In genomic region chr1:217713223-217713622, GRCh38 we compare ENCODE assay signal across 27 cellular contexts.
DNase-seq lines count a peak whose midpoint lies in the region; ATAC-seq and TF ChIP-seq lines count a peak whose summit lies in the region.
"Had no signal": no experiment of that assay in that cellular context is flagged by ENCODE, and none has a peak within 500 bp of the region (broad histone marks: within the 10 kb centered on the region; RNA-seq: fewer than 3 reads in every experiment).

No MANE protein-coding gene starts in this region.

- H3K4me3 Mint-ChIP-seq in GM23338, result no peak overlapping the region
- H3K4me3 Mint-ChIP-seq: activated CD8-positive, alpha-beta T cell treated with anti-CD3 and anti-CD28 coated beads for 36 hours; CD8-positive, alpha-beta T cell; natural killer cell; T-cell; type B pancreatic cell had no signal

- H3K4me2 ChIP-seq in GM23338, result no peak overlapping the region

- peaks cover 2% of the 10 kb centered on the region for H3K27me3 Mint-ChIP-seq in GM23338 (ENCODE audit: insufficient read depth, low read depth, poor library complexity)
- H3K27me3 Mint-ChIP-seq: type B pancreatic cell had no signal

- H3K79me2 ChIP-seq in GM23338 (replicated peaks; ENCODE audit: insufficient read depth), result no peaks in the 10 kb centered on the region

- no peaks in the 10 kb centered on the region for H4K20me1 ChIP-seq in GM23338 (replicated peaks; ENCODE audit: insufficient read depth)

- no peaks in the 10 kb centered on the region for H3F3A ChIP-seq in GM23338 (replicated peaks; ENCODE audit: low read depth)

- H3K27me3 ChIP-seq in GM23338 (ENCODE audit: insufficient read depth) (no peaks in the 10 kb centered on the region), right atrium auricular region (no peaks in the 10 kb centered on the region)
- H3K27me3 ChIP-seq: pancreas had no signal

- H3K9me3 ChIP-seq in right atrium auricular region, result no peaks in the 10 kb centered on the region
- H3K9me3 ChIP-seq: pancreas had no signal

- TF ChIP-seq CTCF in GM23338 (conservative IDR thresholded peaks at IDR 0.05; ENCODE audit: low read depth in 2 of 2), result no peak
- no peak for TF ChIP-seq CTCF in right atrium auricular region (IDR thresholded peaks at IDR 0.05)

- H3K4me3 ChIP-seq in GM23338 (no peak overlapping the region), right atrium auricular region (no peak overlapping the region)
- H3K4me3 ChIP-seq: GM12878, pancreas had no signal

- H3K36me3 Mint-ChIP-seq in GM23338 (ENCODE audit: low read depth), result no peaks in the 10 kb centered on the region
- H3K36me3 Mint-ChIP-seq in activated naive CD4-positive, alpha-beta T cell treated with anti-CD3 and anti-CD28 coated beads, Interleukin-2, amount 50 U/mL, for 72 hours, result peaks cover 0 to 5% of the 10 kb centered on the region in 2 donors
- H3K36me3 Mint-ChIP-seq: CD8-positive, alpha-beta T cell; T-cell; type B pancreatic cell had no signal

- H3K27ac Mint-ChIP-seq in GM23338, result peak overlapping the region; percentile 33; the same call in 1 of the 2 replicates
- no peak overlapping the region for H3K27ac Mint-ChIP-seq in activated naive CD4-positive, alpha-beta T cell treated with anti-CD3 and anti-CD28 coated beads, Interleukin-2, amount 50 U/mL, for 72 hours
- H3K27ac Mint-ChIP-seq: activated CD8-positive, alpha-beta T cell treated with anti-CD3 and anti-CD28 coated beads for 36 hours; CD8-positive, alpha-beta T cell; natural killer cell; T-cell; type B pancreatic cell had no signal

- H3K9me2 ChIP-seq in GM23338 (ENCODE audit: insufficient read depth), result no peaks in the 10 kb centered on the region

- DNase-seq in GM23338 (ENCODE audit: low spot score), result no peak
- DNase-seq in M059J (ENCODE audit: low read depth), result peak; percentile 32
- peak; percentile 22 for DNase-seq in astrocyte of the hippocampus (ENCODE audit: low read depth, low spot score)
- peak; percentile 55 for DNase-seq in iris pigment epithelial cell (ENCODE audit: low read depth)
- no peak for DNase-seq in activated effector memory CD4-positive, alpha-beta T cell treated with anti-CD3 and anti-CD28 coated beads, Interleukin-2, amount 50 U/mL, for 16 hours
- DNase-seq in stimulated activated CD8-positive, alpha-beta memory T cell treated with anti-CD3 and anti-CD28 coated beads, Interleukin-4, amount 100 ng/mL, for 48 hours, result no peak
- DNase-seq in right atrium auricular region (ENCODE audit: low spot score), result no peak
- DNase-seq in activated naive CD4-positive, alpha-beta T cell treated with anti-CD3 and anti-CD28 coated beads, Interleukin-2, amount 50 U/mL, for 72 hours (ENCODE audit: low spot score in 2 of 2), result no peak
- DNase-seq: activated CD4-positive, CD25-positive, alpha-beta regulatory T cell treated with anti-CD3 and anti-CD28 coated beads, Interleukin-2, amount 50 U/mL, for 72 hours; activated CD8-positive, alpha-beta T cell treated with anti-CD3 and anti-CD28 coated beads for 36 hours; activated gamma-delta T cell treated with Interleukin-2 at 50 U/mL for 16 hours; activated T-cell treated with anti-CD3 and anti-CD28 coated beads for 4 hours; amniotic stem cell; CD8-positive, alpha-beta T cell; effector CD4-positive, alpha-beta T cell; left colon; natural killer cell; NCI-H1105 treated with DMSO at 0.1 percent for 48 hours; NCI-H2081 treated with DMSO at 0.1 percent for 48 hours; NCI-H524 treated with DMSO at 0.1 percent for 48 hours; pancreas; SHP77 treated with DMSO at 0.1 percent for 48 hours; stimulated activated CD4-positive, alpha-beta T cell treated with anti-CD3 and anti-CD28 coated beads, Interleukin-15, amount 100 ng/mL, for 24 hours; T-cell had no signal

- H3K9me3 Mint-ChIP-seq in GM23338, result no peaks in the 10 kb centered on the region
- peaks cover 4% of the 10 kb centered on the region in 2 donors for H3K9me3 Mint-ChIP-seq in activated naive CD4-positive, alpha-beta T cell treated with anti-CD3 and anti-CD28 coated beads, Interleukin-2, amount 50 U/mL, for 72 hours
- H3K9me3 Mint-ChIP-seq: CD8-positive, alpha-beta T cell had no signal

- no peak for ATAC-seq in GM23338
- ATAC-seq in activated naive CD4-positive, alpha-beta T cell treated with anti-CD3 and anti-CD28 coated beads, Interleukin-2, amount 50 U/mL, for 72 hours, result no peak
- ATAC-seq: activated CD8-positive, alpha-beta T cell treated with anti-CD3 and anti-CD28 coated beads for 36 hours; CD8-positive, alpha-beta T cell; GM12878; left colon; natural killer cell; pancreas; sciatic nerve; T-cell had no signal

- H3K36me3 ChIP-seq in GM23338 (ENCODE audit: insufficient read depth) (0 out of 2 replicates have a peak, but pooled peaks cover 3% of the 10 kb centered on the region), right atrium auricular region (no peaks in the 10 kb centered on the region)
- H3K36me3 ChIP-seq: pancreas had no signal

- H2AFZ ChIP-seq in GM23338, result no peak overlapping the region

- H3K27ac ChIP-seq in GM23338 (ENCODE audit: low read depth) (no peak overlapping the region), right atrium auricular region (no peak overlapping the region)
- H3K27ac ChIP-seq: pancreas had no signal

- peaks cover 4% of the 10 kb centered on the region; the same call in 2 of the 3 replicates for H3K4me1 Mint-ChIP-seq in GM23338
- H3K4me1 Mint-ChIP-seq: natural killer cell, T-cell had no signal

- no peaks in the 10 kb centered on the region for H3K4me1 ChIP-seq in GM23338 (ENCODE audit: insufficient read depth)
- no peaks in the 10 kb centered on the region for H3K4me1 ChIP-seq in right atrium auricular region
- H3K4me1 ChIP-seq: pancreas had no signal

TF ChIP-seq in GM23338, 12 proteins besides CTCF, POLR2A, EP300 and RAD21 (continues in another document):
- TF ChIP-seq, protein P1, sequence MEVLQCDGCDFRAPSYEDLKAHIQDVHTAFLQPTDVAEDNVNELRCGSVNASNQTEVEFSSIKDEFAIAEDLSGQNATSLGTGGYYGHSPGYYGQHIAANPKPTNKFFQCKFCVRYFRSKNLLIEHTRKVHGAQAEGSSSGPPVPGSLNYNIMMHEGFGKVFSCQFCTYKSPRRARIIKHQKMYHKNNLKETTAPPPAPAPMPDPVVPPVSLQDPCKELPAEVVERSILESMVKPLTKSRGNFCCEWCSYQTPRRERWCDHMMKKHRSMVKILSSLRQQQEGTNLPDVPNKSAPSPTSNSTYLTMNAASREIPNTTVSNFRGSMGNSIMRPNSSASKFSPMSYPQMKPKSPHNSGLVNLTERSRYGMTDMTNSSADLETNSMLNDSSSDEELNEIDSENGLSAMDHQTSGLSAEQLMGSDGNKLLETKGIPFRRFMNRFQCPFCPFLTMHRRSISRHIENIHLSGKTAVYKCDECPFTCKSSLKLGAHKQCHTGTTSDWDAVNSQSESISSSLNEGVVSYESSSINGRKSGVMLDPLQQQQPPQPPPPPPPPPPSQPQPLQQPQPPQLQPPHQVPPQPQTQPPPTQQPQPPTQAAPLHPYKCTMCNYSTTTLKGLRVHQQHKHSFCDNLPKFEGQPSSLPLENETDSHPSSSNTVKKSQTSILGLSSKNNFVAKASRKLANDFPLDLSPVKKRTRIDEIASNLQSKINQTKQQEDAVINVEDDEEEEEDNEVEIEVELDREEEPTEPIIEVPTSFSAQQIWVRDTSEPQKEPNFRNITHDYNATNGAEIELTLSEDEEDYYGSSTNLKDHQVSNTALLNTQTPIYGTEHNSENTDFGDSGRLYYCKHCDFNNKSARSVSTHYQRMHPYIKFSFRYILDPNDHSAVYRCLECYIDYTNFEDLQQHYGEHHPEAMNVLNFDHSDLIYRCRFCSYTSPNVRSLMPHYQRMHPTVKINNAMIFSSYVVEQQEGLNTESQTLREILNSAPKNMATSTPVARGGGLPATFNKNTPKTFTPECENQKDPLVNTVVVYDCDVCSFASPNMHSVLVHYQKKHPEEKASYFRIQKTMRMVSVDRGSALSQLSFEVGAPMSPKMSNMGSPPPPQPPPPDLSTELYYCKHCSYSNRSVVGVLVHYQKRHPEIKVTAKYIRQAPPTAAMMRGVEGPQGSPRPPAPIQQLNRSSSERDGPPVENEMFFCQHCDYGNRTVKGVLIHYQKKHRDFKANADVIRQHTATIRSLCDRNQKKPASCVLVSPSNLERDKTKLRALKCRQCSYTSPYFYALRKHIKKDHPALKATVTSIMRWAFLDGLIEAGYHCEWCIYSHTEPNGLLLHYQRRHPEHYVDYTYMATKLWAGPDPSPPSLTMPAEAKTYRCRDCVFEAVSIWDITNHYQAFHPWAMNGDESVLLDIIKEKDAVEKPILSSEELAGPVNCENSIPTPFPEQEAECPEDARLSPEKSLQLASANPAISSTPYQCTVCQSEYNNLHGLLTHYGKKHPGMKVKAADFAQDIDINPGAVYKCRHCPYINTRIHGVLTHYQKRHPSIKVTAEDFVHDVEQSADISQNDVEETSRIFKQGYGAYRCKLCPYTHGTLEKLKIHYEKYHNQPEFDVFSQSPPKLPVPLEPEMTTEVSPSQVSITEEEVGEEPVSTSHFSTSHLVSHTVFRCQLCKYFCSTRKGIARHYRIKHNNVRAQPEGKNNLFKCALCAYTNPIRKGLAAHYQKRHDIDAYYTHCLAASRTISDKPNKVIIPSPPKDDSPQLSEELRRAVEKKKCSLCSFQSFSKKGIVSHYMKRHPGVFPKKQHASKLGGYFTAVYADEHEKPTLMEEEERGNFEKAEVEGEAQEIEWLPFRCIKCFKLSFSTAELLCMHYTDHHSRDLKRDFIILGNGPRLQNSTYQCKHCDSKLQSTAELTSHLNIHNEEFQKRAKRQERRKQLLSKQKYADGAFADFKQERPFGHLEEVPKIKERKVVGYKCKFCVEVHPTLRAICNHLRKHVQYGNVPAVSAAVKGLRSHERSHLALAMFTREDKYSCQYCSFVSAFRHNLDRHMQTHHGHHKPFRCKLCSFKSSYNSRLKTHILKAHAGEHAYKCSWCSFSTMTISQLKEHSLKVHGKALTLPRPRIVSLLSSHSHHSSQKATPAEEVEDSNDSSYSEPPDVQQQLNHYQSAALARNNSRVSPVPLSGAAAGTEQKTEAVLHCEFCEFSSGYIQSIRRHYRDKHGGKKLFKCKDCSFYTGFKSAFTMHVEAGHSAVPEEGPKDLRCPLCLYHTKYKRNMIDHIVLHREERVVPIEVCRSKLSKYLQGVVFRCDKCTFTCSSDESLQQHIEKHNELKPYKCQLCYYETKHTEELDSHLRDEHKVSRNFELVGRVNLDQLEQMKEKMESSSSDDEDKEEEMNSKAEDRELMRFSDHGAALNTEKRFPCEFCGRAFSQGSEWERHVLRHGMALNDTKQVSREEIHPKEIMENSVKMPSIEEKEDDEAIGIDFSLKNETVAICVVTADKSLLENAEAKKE (CRISPR knock-in tag; IDR thresholded peaks at IDR 0.05), result no peak
- no peak for TF ChIP-seq STAT1 (IDR thresholded peaks at IDR 0.05; ENCODE audit: unreplicated experiment)
- TF ChIP-seq ZNF114 (CRISPR knock-in tag; IDR thresholded peaks at IDR 0.05), result no peak
- TF ChIP-seq EZH2phosphoT487 (IDR thresholded peaks at IDR 0.05; ENCODE audit: unreplicated experiment), result no peak
- no peak for TF ChIP-seq CREB1 (CRISPR knock-in tag; IDR thresholded peaks at IDR 0.05; ENCODE audit: low read depth)
- no peak for TF ChIP-seq ZNF331 (CRISPR knock-in tag; IDR thresholded peaks at IDR 0.05; ENCODE audit: low read depth)
- no peak for TF ChIP-seq NANOG (IDR thresholded peaks at IDR 0.05; ENCODE audit: borderline replicate concordance)

Comparison
In these comparisons a context has a peak if more than half of its experiments do, and no peak if none do; other contexts are left out.
1. DNase-seq: peak in M059J (single experiment), astrocyte of the hippocampus (single experiment) and iris pigment epithelial cell (single experiment); none in GM23338 (single experiment), activated effector memory CD4-positive, alpha-beta T cell treated with anti-CD3 and anti-CD28 coated beads, Interleukin-2, amount 50 U/mL, for 16 hours (single experiment), stimulated activated CD8-positive, alpha-beta memory T cell treated with anti-CD3 and anti-CD28 coated beads, Interleukin-4, amount 100 ng/mL, for 48 hours (single experiment), right atrium auricular region (single experiment) and activated naive CD4-positive, alpha-beta T cell treated with anti-CD3 and anti-CD28 coated beads, Interleukin-2, amount 50 U/mL, for 72 hours (0 of 2).